Comparison of ENCODE assay signal across 19 cellular contexts in genomic region chr19:11507370-11508078, GRCh38. TPM values are rescaled to one million over a fixed set of nuclear protein-coding genes. Genes with fewer than 3 reads are reported as not detected.
A peak's percentile ranks its signal among the peaks of the same experiment; 100 is the strongest.
DNase-seq lines count a peak whose midpoint lies in the region; ATAC-seq and TF ChIP-seq lines count a peak whose summit lies in the region.
"Had no signal": no experiment of that assay in that cellular context is flagged by ENCODE, and none has a peak within 500 bp of the region (broad histone marks: within the 10 kb centered on the region; RNA-seq: fewer than 3 reads in every experiment).

No MANE protein-coding gene starts in this region.

- no peak overlapping the region for H2AFZ ChIP-seq in osteoblast (ENCODE audit: low read length)
- H2AFZ ChIP-seq: hepatocyte had no signal

- no peaks in the 10 kb centered on the region for H3K9me3 Mint-ChIP-seq in activated T-cell treated with anti-CD3 and anti-CD28 coated beads, Interleukin-2, amount 50 U/mL, for 24 hours
- no peaks in the 10 kb centered on the region for H3K9me3 Mint-ChIP-seq in activated T-cell treated with anti-CD3 and anti-CD28 coated beads, Interleukin-2, amount 50 U/mL, for 4 hours
- no peaks in the 10 kb centered on the region for H3K9me3 Mint-ChIP-seq in activated naive CD4-positive, alpha-beta T cell treated with anti-CD3 and anti-CD28 coated beads, Interleukin-2, amount 50 U/mL, for 72 hours

- no peaks in the 10 kb centered on the region for H3K79me2 ChIP-seq in osteoblast (ENCODE audit: insufficient read depth, low read length)

- H3K27ac Mint-ChIP-seq in activated T-cell treated with anti-CD3 and anti-CD28 coated beads, Interleukin-2, amount 50 U/mL, for 24 hours = peak overlapping the region; percentile 22
- peak overlapping the region; percentile 88 to 92 for H3K27ac Mint-ChIP-seq in activated naive CD4-positive, alpha-beta T cell treated with anti-CD3 and anti-CD28 coated beads, Interleukin-2, amount 50 U/mL, for 72 hours

- no peaks in the 10 kb centered on the region for H3K9me3 ChIP-seq in osteoblast (ENCODE audit: low read depth, low read length)

- no peak overlapping the region for H3K4me2 ChIP-seq in osteoblast (ENCODE audit: insufficient read depth, low read length)
- H3K4me2 ChIP-seq: hepatocyte had no signal

- H3K27ac ChIP-seq in osteoblast (ENCODE audit: low read depth, low read length) = no peak overlapping the region
- H3K27ac ChIP-seq: brain microvascular endothelial cell, hepatocyte had no signal

- ATAC-seq in activated T-cell treated with anti-CD3 and anti-CD28 coated beads, Interleukin-2, amount 50 U/mL, for 4 hours = no peak
- ATAC-seq in activated naive CD4-positive, alpha-beta T cell treated with anti-CD3 and anti-CD28 coated beads, Interleukin-2, amount 50 U/mL, for 72 hours = no peak
- ATAC-seq in left lobe of liver = no peak

- H3K36me3 ChIP-seq in osteoblast (ENCODE audit: insufficient read depth, low read length) = no peaks in the 10 kb centered on the region
- H3K36me3 ChIP-seq: brain microvascular endothelial cell had no signal

- TF ChIP-seq CTCF in osteoblast (IDR thresholded peaks at IDR 0.05; ENCODE audit: extremely low read depth, low read depth, low read length) = no peak

- peaks cover 60% of the 10 kb centered on the region for H3K36me3 Mint-ChIP-seq in activated T-cell treated with anti-CD3 and anti-CD28 coated beads, Interleukin-2, amount 50 U/mL, for 24 hours (ENCODE audit: low read depth)
- peaks cover 11% of the 10 kb centered on the region for H3K36me3 Mint-ChIP-seq in activated T-cell treated with anti-CD3 and anti-CD28 coated beads, Interleukin-2, amount 50 U/mL, for 4 hours (ENCODE audit: insufficient read depth)
- H3K36me3 Mint-ChIP-seq in activated naive CD4-positive, alpha-beta T cell treated with anti-CD3 and anti-CD28 coated beads, Interleukin-2, amount 50 U/mL, for 72 hours = peaks cover 2 to 7% of the 10 kb centered on the region in 2 donors

- H4K20me1 ChIP-seq in osteoblast (ENCODE audit: insufficient read depth, low read length) = no peaks in the 10 kb centered on the region

- H3K4me1 Mint-ChIP-seq in activated T-cell treated with anti-CD3 and anti-CD28 coated beads, Interleukin-2, amount 50 U/mL, for 24 hours (ENCODE audit: low read depth) = peaks cover 21% of the 10 kb centered on the region
- H3K4me1 Mint-ChIP-seq in activated T-cell treated with anti-CD3 and anti-CD28 coated beads, Interleukin-2, amount 50 U/mL, for 4 hours (ENCODE audit: low read depth) = peaks cover 10% of the 10 kb centered on the region

- no peak for DNase-seq in activated T-cell treated with anti-CD3 and anti-CD28 coated beads, Interleukin-2, amount 50 U/mL, for 24 hours
- no peak for DNase-seq in activated T-cell treated with anti-CD3 and anti-CD28 coated beads, Interleukin-2, amount 50 U/mL, for 4 hours
- DNase-seq in H4 (ENCODE audit: low spot score) (peak; percentile 2), osteoblast (ENCODE audit: insufficient read length, low spot score, missing footprints) (peak; percentile 70), left lobe of liver (ENCODE audit: low spot score) (no peak), NCI-H2081 treated with DMSO at 0.1 percent for 48 hours (lab: John Stamatoyannopoulos, UW) (no peak), middle frontal gyrus (ENCODE audit: extremely low spot score, low spot score) (no peak)
- DNase-seq in activated naive CD4-positive, alpha-beta T cell treated with anti-CD3 and anti-CD28 coated beads, Interleukin-2, amount 50 U/mL, for 72 hours (ENCODE audit: low spot score in 2 of 2) = no peak
- DNase-seq: activated CD4-positive, alpha-beta T cell treated with anti-CD3 and anti-CD28 coated beads for 4 hours; activated effector memory CD4-positive, alpha-beta T cell treated with Interleukin-2 at 50 U/mL for 16 hours; brain microvascular endothelial cell; HCEC 1CT; kidney glomerular epithelial cell; NCI-H1105 treated with DMSO at 0.1 percent for 48 hours; small intestine; stimulated activated naive CD4-positive, alpha-beta T cell; T1000 had no signal

- no peak overlapping the region for H3K4me3 ChIP-seq in osteoblast (ENCODE audit: insufficient read depth, low read length)
- H3K4me3 ChIP-seq: hepatocyte had no signal

- peaks cover 6% of the 10 kb centered on the region for H3K4me1 ChIP-seq in osteoblast (ENCODE audit: insufficient read depth, low read length)

- peak overlapping the region; percentile 82 for H3K4me3 Mint-ChIP-seq in activated T-cell treated with anti-CD3 and anti-CD28 coated beads, Interleukin-2, amount 50 U/mL, for 24 hours
- H3K4me3 Mint-ChIP-seq in activated T-cell treated with anti-CD3 and anti-CD28 coated beads, Interleukin-2, amount 50 U/mL, for 4 hours = no peak overlapping the region

- no peaks in the 10 kb centered on the region for H3K27me3 Mint-ChIP-seq in activated T-cell treated with anti-CD3 and anti-CD28 coated beads, Interleukin-2, amount 50 U/mL, for 24 hours
- H3K27me3 Mint-ChIP-seq in activated T-cell treated with anti-CD3 and anti-CD28 coated beads, Interleukin-2, amount 50 U/mL, for 4 hours (ENCODE audit: low read depth) = no peaks in the 10 kb centered on the region

- no peaks in the 10 kb centered on the region for H3K27me3 ChIP-seq in osteoblast (ENCODE audit: insufficient read depth, low read length)
- H3K27me3 ChIP-seq: brain microvascular endothelial cell, hepatocyte had no signal

RNA-seq across cellular contexts. Expression of gene ZNF653, which starts 1.9 kb away (rescaled TPM):
- 10 to 100 TPM; 12.3 to 16.9 (median 13.9) TPM for total RNA-seq in activated T-cell treated with anti-CD3 and anti-CD28 coated beads, Interleukin-2, amount 50 U/mL, for 4 hours
- total RNA-seq in H4 (2014; rRNA removed; shearing (Covaris generic)) = 4.6 and 9.8 TPM in 2 replicates
- 10 to 100 TPM; 10.3 to 20.3 TPM for total RNA-seq in activated naive CD4-positive, alpha-beta T cell treated with anti-CD3 and anti-CD28 coated beads, Interleukin-2, amount 50 U/mL, for 72 hours
- total RNA-seq in osteoblast = 2.9 and 3.5 TPM in 2 replicates
- total RNA-seq in left lobe of liver = 8.3 TPM

RNA-seq across cellular contexts. Expression of gene ECSIT, which starts 21.4 kb away (rescaled TPM):
- 10 to 100 TPM; 72.3 to 88.1 (median 81.9) TPM for total RNA-seq in activated T-cell treated with anti-CD3 and anti-CD28 coated beads, Interleukin-2, amount 50 U/mL, for 4 hours
- 43.0 and 47.5 TPM in 2 replicates for total RNA-seq in H4 (2014; rRNA removed; shearing (Covaris generic))
- 10 to 100 TPM; 43.0 to 73.3 TPM for total RNA-seq in activated naive CD4-positive, alpha-beta T cell treated with anti-CD3 and anti-CD28 coated beads, Interleukin-2, amount 50 U/mL, for 72 hours
- total RNA-seq in osteoblast (36.9 and 37.1 TPM in 2 replicates), left lobe of liver (45.6 TPM)

RNA-seq across cellular contexts. Expression of gene ELAVL3, which starts 26.7 kb away (rescaled TPM):
- under 1 TPM in 1 of 3 donors, not detected in 2; 0.19 TPM for total RNA-seq in activated T-cell treated with anti-CD3 and anti-CD28 coated beads, Interleukin-2, amount 50 U/mL, for 4 hours
- not detected in 2 replicates for total RNA-seq in H4 (2014; rRNA removed; shearing (Covaris generic))
- total RNA-seq in activated naive CD4-positive, alpha-beta T cell treated with anti-CD3 and anti-CD28 coated beads, Interleukin-2, amount 50 U/mL, for 72 hours = not detected
- total RNA-seq in osteoblast (0.72 TPM in 1 of 2 replicates, not detected in the other), left lobe of liver (not detected)
- total RNA-seq: mononuclear cell had no signal

RNA-seq across cellular contexts. Expression of gene CNN1, which starts 31.1 kb away (rescaled TPM):
- total RNA-seq in activated T-cell treated with anti-CD3 and anti-CD28 coated beads, Interleukin-2, amount 50 U/mL, for 4 hours = under 1 TPM in 1 of 3 donors, not detected in 2; 0.25 TPM
- total RNA-seq in H4 (2014; rRNA removed; shearing (Covaris generic)) = 0.21 and 0.25 TPM in 2 replicates
- total RNA-seq in activated naive CD4-positive, alpha-beta T cell treated with anti-CD3 and anti-CD28 coated beads, Interleukin-2, amount 50 U/mL, for 72 hours = not detected
- total RNA-seq in osteoblast (7.1 and 9.8 TPM in 2 replicates), left lobe of liver (0.98 TPM)

RNA-seq across cellular contexts. Expression of gene ELOF1, which starts 51.5 kb away (rescaled TPM):
- total RNA-seq in activated T-cell treated with anti-CD3 and anti-CD28 coated beads, Interleukin-2, amount 50 U/mL, for 4 hours = 10 to 100 TPM; 82.5 to 91.6 (median 86.4) TPM
- 72.7 and 85.3 TPM in 2 replicates for total RNA-seq in H4 (2014; rRNA removed; shearing (Covaris generic))
- total RNA-seq in activated naive CD4-positive, alpha-beta T cell treated with anti-CD3 and anti-CD28 coated beads, Interleukin-2, amount 50 U/mL, for 72 hours = 10 to 100 TPM; 43.1 to 64.1 TPM
- total RNA-seq in osteoblast (31.2 and 42.0 TPM in 2 replicates), left lobe of liver (28.9 TPM)

Comparison
In these comparisons a context has a peak if more than half of its experiments do, and no peak if none do; other contexts are left out.
1. DNase-seq: peak in H4 (single experiment) and osteoblast (single experiment); none in activated T-cell treated with anti-CD3 and anti-CD28 coated beads, Interleukin-2, amount 50 U/mL, for 24 hours (single experiment), activated T-cell treated with anti-CD3 and anti-CD28 coated beads, Interleukin-2, amount 50 U/mL, for 4 hours (single experiment), activated naive CD4-positive, alpha-beta T cell treated with anti-CD3 and anti-CD28 coated beads, Interleukin-2, amount 50 U/mL, for 72 hours (0 of 2), left lobe of liver (single experiment), NCI-H2081 treated with DMSO at 0.1 percent for 48 hours (single experiment) and middle frontal gyrus (single experiment).